Comparison of ENCODE assay signal across 20 cellular contexts in genomic region chr19:47264629-47265028, GRCh38. TPM values are rescaled to one million over a fixed set of nuclear protein-coding genes. Genes with fewer than 3 reads are reported as not detected.
"Had no signal": no experiment of that assay in that cellular context is flagged by ENCODE, and none has a peak within 500 bp of the region (broad histone marks: within the 10 kb centered on the region; RNA-seq: fewer than 3 reads in every experiment).

No MANE protein-coding gene starts in this region.

- H3K9me3 Mint-ChIP-seq: naive thymus-derived CD4-positive, alpha-beta T cell had no signal

- H3K4me3 ChIP-seq: esophagus muscularis mucosa, gastrocnemius medialis, heart right ventricle, sigmoid colon, skin epidermis, tibial artery, upper lobe of left lung, vagina had no signal

- ATAC-seq: gastrocnemius medialis; left lobe of liver; naive thymus-derived CD4-positive, alpha-beta T cell had no signal

- H3K27me3 Mint-ChIP-seq: naive thymus-derived CD4-positive, alpha-beta T cell had no signal

- H3K9me3 ChIP-seq: esophagus muscularis mucosa, gastrocnemius medialis, heart right ventricle, sigmoid colon, tibial artery, upper lobe of left lung, vagina had no signal

- H3K4me1 ChIP-seq: parathyroid adenoma, vagina had no signal

- H3K27me3 ChIP-seq: esophagus muscularis mucosa, gastrocnemius medialis, heart right ventricle, sigmoid colon, tibial artery, upper lobe of left lung, vagina had no signal

- H3K27ac ChIP-seq: epithelial cell of prostate, esophagus muscularis mucosa, gastrocnemius medialis, heart right ventricle, parathyroid adenoma, sigmoid colon, skin epidermis, tibial artery, upper lobe of left lung, vagina had no signal

- DNase-seq: effector memory CD4-positive, alpha-beta T cell; gastrocnemius medialis; heart right ventricle; hypothalamus; mammary epithelial cell; naive thymus-derived CD4-positive, alpha-beta T cell; occipital lobe; sigmoid colon; stimulated activated CD4-positive, alpha-beta T cell treated with anti-CD3 and anti-CD28 coated beads, Interleukin-2, amount 100 ng/mL, for 24 hours; stimulated activated CD4-positive, alpha-beta T cell treated with anti-CD3 and anti-CD28 coated beads, Interleukin-4, amount 100 ng/mL, for 4 hours; stimulated activated naive CD4-positive, alpha-beta T cell treated with Interleukin-2 at 50 U/mL for 16 hours; tibial artery had no signal

- H3K27ac Mint-ChIP-seq: naive thymus-derived CD4-positive, alpha-beta T cell had no signal

- H3K4me3 Mint-ChIP-seq: naive thymus-derived CD4-positive, alpha-beta T cell had no signal

RNA-seq across cellular contexts. Expression of gene C5AR1, which starts 45.0 kb away (rescaled TPM):
- total RNA-seq: pulmonary artery endothelial cell had no signal
